Comparison of ENCODE assay signal across 8 cellular contexts in the genomic region with DNA sequence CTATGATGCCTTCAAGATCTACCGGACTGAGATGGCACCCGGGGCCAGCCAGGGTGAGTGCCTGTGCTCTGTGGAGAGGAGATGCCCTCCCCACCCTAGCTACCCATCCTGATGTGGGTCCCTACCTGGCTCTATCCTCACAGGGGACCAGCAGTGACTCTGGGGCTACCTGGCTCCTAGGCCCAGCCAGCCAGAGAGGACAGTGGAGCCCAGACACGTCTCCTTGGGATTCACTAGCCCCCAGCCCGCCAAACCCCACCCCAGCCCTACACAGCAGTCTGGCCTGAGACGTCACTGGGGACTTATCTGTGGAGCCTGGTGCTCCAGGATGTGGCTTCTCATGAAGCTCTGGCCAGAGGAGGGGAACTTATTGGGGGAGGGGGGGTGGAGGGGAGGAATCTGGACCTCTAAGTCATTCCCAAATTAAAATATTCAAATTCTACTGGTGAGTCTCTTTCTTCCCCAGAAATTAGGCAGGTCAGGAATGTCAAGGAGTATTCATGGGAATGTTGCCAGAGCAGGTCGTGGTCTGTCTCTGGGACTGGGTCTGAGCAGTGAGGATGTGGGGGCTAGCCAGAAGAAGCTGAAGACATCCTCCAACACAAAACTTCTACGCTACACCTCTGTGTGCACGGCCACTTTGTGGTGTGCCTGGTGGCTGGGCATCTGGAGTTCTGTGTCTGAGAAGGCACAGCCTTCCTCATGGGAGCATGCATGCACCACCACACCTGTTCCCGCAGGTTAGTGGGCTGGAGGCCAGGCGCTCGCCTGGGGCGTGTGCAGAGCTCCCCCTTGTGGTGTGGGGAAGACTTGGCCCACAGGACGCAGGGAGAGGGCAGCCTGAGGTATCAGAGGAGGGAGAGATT. TPM values are rescaled to one million over a fixed set of nuclear protein-coding genes. Genes with fewer than 3 reads are reported as not detected.
DNase-seq lines count a peak whose midpoint lies in the region; ATAC-seq, FAIRE-seq and TF ChIP-seq lines count a peak whose summit lies in the region.

No MANE protein-coding gene starts in this region.

- H3K4me1 Mint-ChIP-seq in activated CD4-positive, alpha-beta memory T cell treated with anti-CD3 and anti-CD28 coated beads for 36 hours (ENCODE audit: low read depth), result no peaks in the 10 kb centered on the region
- peaks cover 0 to 2% (median 0%) of the 10 kb centered on the region in 3 donors for H3K4me1 Mint-ChIP-seq in naive B cell

- POLR2A ChIA-PET in activated CD4-positive, alpha-beta memory T cell treated with anti-CD3 and anti-CD28 coated beads for 36 hours (lab: Charles Lee), result interaction anchor here (0.9 to 1.7 kb wide), 2 partner anchors 53 kb away, joined by 3 to 5 read pairs; no protein-coding TSS in a partner anchor

- intact Hi-C loops in activated CD4-positive, alpha-beta memory T cell treated with anti-CD3 and anti-CD28 coated beads for 36 hours (cut with micrococcal nuclease), result loop anchor here (1.0 kb wide), 2 partner anchors 51 to 114 kb away; no protein-coding TSS in a partner anchor

- H3K4me3 Mint-ChIP-seq in activated CD4-positive, alpha-beta memory T cell treated with anti-CD3 and anti-CD28 coated beads for 36 hours, result no peak overlapping the region
- no peak overlapping the region for H3K4me3 Mint-ChIP-seq in naive B cell

- peaks cover 7% of the 10 kb centered on the region for H3K27me3 Mint-ChIP-seq in activated CD4-positive, alpha-beta memory T cell treated with anti-CD3 and anti-CD28 coated beads for 36 hours
- H3K27me3 Mint-ChIP-seq in naive B cell, result peaks cover 16 to 64% (median 63%) of the 10 kb centered on the region in 3 donors

- ATAC-seq in naive B cell (ENCODE audit: low read depth in 2 of 2), result peak; percentile 71 to 80
- ATAC-seq in HG03175 (IDR thresholded peaks at IDR 0.05; ENCODE audit: unreplicated experiment), result no peak

- H3K9me3 Mint-ChIP-seq in activated CD4-positive, alpha-beta memory T cell treated with anti-CD3 and anti-CD28 coated beads for 36 hours, result no peaks in the 10 kb centered on the region
- H3K9me3 Mint-ChIP-seq in naive B cell, result no peaks in the 10 kb centered on the region

- no peak for TF ChIP-seq POLR2A in GM12892 (IDR thresholded peaks at IDR 0.05; ENCODE audit: low read depth, low read length)

- H3K27ac Mint-ChIP-seq in activated CD4-positive, alpha-beta memory T cell treated with anti-CD3 and anti-CD28 coated beads for 36 hours, result no peak overlapping the region
- H3K27ac Mint-ChIP-seq in naive B cell, result no peak overlapping the region

- DNase-seq in 8988T (peak; percentile 71), GM12892 (ENCODE audit: insufficient read length) (peak; percentile 82), NCI-H2171 treated with DMSO at 0.1 percent for 48 hours (lab: John Stamatoyannopoulos, UW) (peak; percentile 89), naive B cell (peak; percentile 49)
- peak; percentile 73 for DNase-seq in activated CD4-positive, alpha-beta memory T cell treated with anti-CD3 and anti-CD28 coated beads for 36 hours
- peak; percentile 52 for DNase-seq in effector CD8-positive, alpha-beta T cell (lab: John Stamatoyannopoulos, UW)
- DNase-seq in stimulated activated naive CD4-positive, alpha-beta T cell (lab: John Stamatoyannopoulos, UW), result peak; percentile 25 to 71 (median 58)

- FAIRE-seq in GM12892 (lab: Jason Lieb, UNC), result peak; percentile 60

- H3K36me3 Mint-ChIP-seq in activated CD4-positive, alpha-beta memory T cell treated with anti-CD3 and anti-CD28 coated beads for 36 hours, result no peaks in the 10 kb centered on the region
- no peaks in the 10 kb centered on the region for H3K36me3 Mint-ChIP-seq in naive B cell

- CTCF ChIA-PET in activated CD4-positive, alpha-beta memory T cell treated with anti-CD3 and anti-CD28 coated beads for 36 hours (lab: Charles Lee), result interaction anchor here (0.7 to 6.1 kb wide), 43 partner anchors 9 to 280 kb away, joined by 3 to 108 read pairs (median 5); partner anchors contain the start of genes PABPN1, PPP1R3E and SLC22A17

RNA-seq across cellular contexts. Expression of gene CMTM5, which starts 2.7 kb away (rescaled TPM):
- polyA plus RNA-seq in GM12892 (2012; ENCODE audit: missing spikeins), result not detected
- not detected for total RNA-seq in activated CD4-positive, alpha-beta memory T cell treated with anti-CD3 and anti-CD28 coated beads for 36 hours
- polyA plus RNA-seq in naive B cell (ENCODE audit: low read depth in 6 of 6), result 1 to 10 TPM in 2 of 6 donors, under 1 TPM in 2, not detected in 2; 0.36 to 2.5 (median 1.6) TPM

RNA-seq across cellular contexts. Expression of gene IL25, which starts 7.0 kb away (rescaled TPM):
- not detected for polyA plus RNA-seq in GM12892 (2012; ENCODE audit: missing spikeins)
- not detected for total RNA-seq in activated CD4-positive, alpha-beta memory T cell treated with anti-CD3 and anti-CD28 coated beads for 36 hours
- polyA plus RNA-seq in naive B cell (ENCODE audit: low read depth in 6 of 6), result not detected

RNA-seq across cellular contexts. Expression of gene EFS, which starts 14.6 kb away (rescaled TPM):
- not detected for polyA plus RNA-seq in GM12892 (2012; ENCODE audit: missing spikeins)
- not detected for total RNA-seq in activated CD4-positive, alpha-beta memory T cell treated with anti-CD3 and anti-CD28 coated beads for 36 hours
- not detected for polyA plus RNA-seq in naive B cell (ENCODE audit: low read depth in 6 of 6)

RNA-seq across cellular contexts. Expression of gene SLC22A17, which starts 26.9 kb away (rescaled TPM):
- polyA plus RNA-seq in GM12892 (2012; ENCODE audit: missing spikeins), result not detected
- 1 to 10 TPM; 4.4 to 4.8 TPM for total RNA-seq in activated CD4-positive, alpha-beta memory T cell treated with anti-CD3 and anti-CD28 coated beads for 36 hours
- under 1 TPM in 2 of 6 donors, not detected in 4; 0.29 to 0.66 TPM for polyA plus RNA-seq in naive B cell (ENCODE audit: low read depth in 6 of 6)

RNA-seq across cellular contexts. Expression of gene MYH6, which starts 28.5 kb away (rescaled TPM):
- polyA plus RNA-seq in GM12892 (2012; ENCODE audit: missing spikeins), result 0.08 TPM
- total RNA-seq in activated CD4-positive, alpha-beta memory T cell treated with anti-CD3 and anti-CD28 coated beads for 36 hours, result under 1 TPM in 1 of 2 experiments, not detected in 1; 0.05 TPM
- not detected for polyA plus RNA-seq in naive B cell (ENCODE audit: low read depth in 6 of 6)
